ENCODE assay signal across 8 cellular contexts in the genomic region with DNA sequence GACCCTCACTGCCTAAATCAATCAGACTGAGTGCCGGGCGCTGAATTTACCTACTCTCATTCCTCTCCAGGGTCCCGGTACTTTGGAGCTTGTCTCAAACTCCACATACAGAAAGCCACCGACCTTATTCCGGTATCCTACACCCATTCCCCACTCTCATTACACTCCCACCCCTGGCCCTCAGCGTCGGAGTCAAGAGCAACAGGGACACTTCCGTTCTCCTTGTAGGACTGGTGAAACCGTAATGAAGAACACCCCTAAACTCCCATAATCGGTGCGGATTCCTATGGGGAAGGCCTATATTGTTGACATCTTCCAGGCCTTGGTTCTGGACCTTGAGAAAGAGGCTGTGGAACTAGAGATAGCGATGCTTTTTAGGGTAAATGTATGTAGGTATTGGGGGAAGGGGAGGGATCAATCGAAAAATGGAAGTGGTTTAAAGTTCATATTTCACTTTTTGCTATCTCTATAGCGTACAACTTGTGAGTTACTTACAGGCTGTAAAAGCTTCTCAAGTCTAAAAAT. TPM values are rescaled to one million over a fixed set of nuclear protein-coding genes. Genes with fewer than 3 reads are reported as not detected.
DNase-seq lines count a peak whose midpoint lies in the region; ATAC-seq and TF ChIP-seq lines count a peak whose summit lies in the region.

No MANE protein-coding gene starts in this region.

- H3K9ac ChIP-seq in stomach smooth muscle (ENCODE audit: low read length in 2 of 2), result peak overlapping the region; percentile 88 to 98

- WGBS in mesodermal cell (ENCODE audit: insufficient coverage in 2 of 2), 2 experiments, result 3% methylated on average over 6 to 10 of the region's 14 CpGs

- DNase-seq in GM12864 (ENCODE audit: low read depth), result no peak
- DNase-seq in T-helper 1 cell, result peak in 3 of 5 donors; percentile 3 to 40 (median 5)
- peak; percentile 54 for DNase-seq in dermis blood vessel endothelial cell
- DNase-seq in mesenteric fat pad (ENCODE audit: low spot score), result no peak
- DNase-seq in DMS153 (lab: John Stamatoyannopoulos, UW), result no peak

- H3K36me3 ChIP-seq in mesodermal cell (ENCODE audit: control insufficient read depth, insufficient read depth, low read length) (peaks cover 41% of the 10 kb centered on the region), stomach smooth muscle (ENCODE audit: control insufficient read depth in 2 of 2, insufficient read depth in 2 of 2, low read length in 2 of 2) (peaks cover 8 to 9% of the 10 kb centered on the region in 2 donors)

- H3K9me3 ChIP-seq in mesodermal cell (ENCODE audit: control insufficient read depth, low read length) (peaks cover 17% of the 10 kb centered on the region), stomach smooth muscle (ENCODE audit: control insufficient read depth in 2 of 2, low read length in 2 of 2) (no peaks in the 10 kb centered on the region)

- no peaks in the 10 kb centered on the region for H3K27me3 ChIP-seq in stomach smooth muscle (ENCODE audit: control insufficient read depth in 1 of 2, insufficient read depth in 2 of 2, low read length in 2 of 2)

- peaks cover 9% of the 10 kb centered on the region for H3K4me1 ChIP-seq in mesodermal cell (ENCODE audit: control insufficient read depth, insufficient read depth, low read length, poor library complexity, severe bottlenecking)
- H3K4me1 ChIP-seq in stomach smooth muscle (ENCODE audit: control insufficient read depth, insufficient read depth, low read length), result peaks cover 17% of the 10 kb centered on the region

- H3K27ac ChIP-seq in mesodermal cell (ENCODE audit: low read depth, low read length, severe bottlenecking) (peak overlapping the region; percentile 100), stomach smooth muscle (ENCODE audit: low read length) (peak overlapping the region; percentile 89)

- peak; percentile 11 for ATAC-seq in HG03039 (IDR thresholded peaks at IDR 0.05; ENCODE audit: unreplicated experiment)

- H3K4me3 ChIP-seq in GM12864 (ENCODE audit: low read depth, low read length) (peak overlapping the region; percentile 90), mesodermal cell (ENCODE audit: extremely low read depth, insufficient read depth, low read length, poor library complexity, severe bottlenecking) (peak overlapping the region; percentile 83), stomach smooth muscle (ENCODE audit: low read length in 2 of 2) (peak overlapping the region; percentile 89 to 99)

- no peak for TF ChIP-seq CTCF in GM12864 (IDR thresholded peaks at IDR 0.05; ENCODE audit: low read depth, low read length, missing control alignments)

RNA-seq across cellular contexts. Expression of gene ZBED6, which starts 0.9 kb away (rescaled TPM):
- total RNA-seq in dermis blood vessel endothelial cell (10.0 and 21.8 TPM in 2 replicates), mesenteric fat pad (44.8 TPM)
- 12.4 TPM for polyA plus RNA-seq in mesodermal cell (2013, experiment 1 of 2)
- 8.4 TPM for polyA plus RNA-seq in mesodermal cell (2013, experiment 2 of 2)

RNA-seq across cellular contexts. Expression of gene ZC3H11A, which starts 0.9 kb away (rescaled TPM):
- 122 and 144 TPM in 2 replicates for total RNA-seq in dermis blood vessel endothelial cell
- 66.0 TPM for polyA plus RNA-seq in mesodermal cell (2013, experiment 1 of 2)
- 62.6 TPM for polyA plus RNA-seq in mesodermal cell (2013, experiment 2 of 2)
- 59.3 TPM for total RNA-seq in mesenteric fat pad

RNA-seq across cellular contexts. Expression of gene LAX1, which starts 31.3 kb away (rescaled TPM):
- total RNA-seq in dermis blood vessel endothelial cell (0.19 TPM in 1 of 2 replicates, not detected in the other), mesenteric fat pad (1.3 TPM)
- not detected for polyA plus RNA-seq in mesodermal cell (2013, experiment 1 of 2)
- polyA plus RNA-seq in mesodermal cell (2013, experiment 2 of 2), result not detected

Comparison
In these comparisons a context has a peak if more than half of its experiments do, and no peak if none do; other contexts are left out.
1. DNase-seq: peak in T-helper 1 cell (3 of 5) and dermis blood vessel endothelial cell (single experiment); none in GM12864 (single experiment), mesenteric fat pad (single experiment) and DMS153 (single experiment).
2. Peak in every context shown above with its lines, with median percentiles within 50 percentile points of each other: H3K4me3 ChIP-seq.